9 cellular contexts compared by ENCODE assay signal in genomic region chr18:42053188-42053781, GRCh38.
DNase-seq lines count a peak whose midpoint lies in the region; ATAC-seq and TF ChIP-seq lines count a peak whose summit lies in the region.
"Had no signal": no experiment of that assay in that cellular context is flagged by ENCODE, and none has a peak within 500 bp of the region (broad histone marks: within the 10 kb centered on the region; RNA-seq: fewer than 3 reads in every experiment).

No MANE protein-coding gene starts in this region.

- no peak for TF ChIP-seq POLR2A in thyroid gland (IDR thresholded peaks at IDR 0.05)

- H3K27ac Mint-ChIP-seq in CD4-positive, alpha-beta memory T cell, result peak overlapping the region in 2 of 7 donors; percentile 41 to 70
- H3K27ac Mint-ChIP-seq in activated T-cell treated with anti-CD3 and anti-CD28 coated beads, Interleukin-2, amount 50 U/mL, for 24 hours, result no peak overlapping the region
- H3K27ac Mint-ChIP-seq: T-helper 1 cell treated with Interleukin-12 subunit alpha and Interleukin-12 subunit beta and Interleukin-4 antibody, amounts not matched to agents 30 μg/mL and 1 μg/mL, for 36 hours had no signal

- no peaks in the 10 kb centered on the region for H3K9me2 ChIP-seq in OCI-LY7 (ENCODE audit: insufficient read depth, low read length)

- no peaks in the 10 kb centered on the region for H3K9me3 ChIP-seq in CD4-positive, alpha-beta memory T cell (ENCODE audit: control insufficient read depth in 1 of 2, low read length in 2 of 2)
- H3K9me3 ChIP-seq in OCI-LY7 (ENCODE audit: low read length) (no peaks in the 10 kb centered on the region), thyroid gland (no peaks in the 10 kb centered on the region)

- BruUV-seq in OCI-LY7 (replicated peaks; lab: Mats Ljungman, UMichigan), result no TSS peak

- peaks cover 6 to 13% (median 8%) of the 10 kb centered on the region in 4 donors for H3K4me1 Mint-ChIP-seq in CD4-positive, alpha-beta memory T cell
- peaks cover 13% of the 10 kb centered on the region for H3K4me1 Mint-ChIP-seq in activated T-cell treated with anti-CD3 and anti-CD28 coated beads, Interleukin-2, amount 50 U/mL, for 24 hours (ENCODE audit: low read depth)

- H3K27me3 Mint-ChIP-seq in CD4-positive, alpha-beta memory T cell, result no peaks in the 10 kb centered on the region
- H3K27me3 Mint-ChIP-seq in activated T-cell treated with anti-CD3 and anti-CD28 coated beads, Interleukin-2, amount 50 U/mL, for 24 hours, result no peaks in the 10 kb centered on the region

- H3K4me1 ChIP-seq in CD4-positive, alpha-beta memory T cell (ENCODE audit: insufficient read depth, low read length), result no peaks in the 10 kb centered on the region
- H3K4me1 ChIP-seq in OCI-LY7 (ENCODE audit: insufficient read depth, low read length, poor library complexity, severe bottlenecking), result no peaks in the 10 kb centered on the region
- peaks cover 0 to 4% of the 10 kb centered on the region in 2 donors for H3K4me1 ChIP-seq in thyroid gland

- no peaks in the 10 kb centered on the region for H4K20me1 ChIP-seq in OCI-LY7 (ENCODE audit: insufficient read depth, low read length)

- H3K4me2 ChIP-seq in OCI-LY7 (ENCODE audit: low read length), result no peak overlapping the region

- CTCF ChIA-PET in CD4-positive, alpha-beta memory T cell (lab: Charles Lee; ENCODE audit: partially characterized antibody), result interaction anchor here (0.7 to 3.8 kb wide), 26 partner anchors 9 to 117 kb away, joined by 3 to 17 read pairs (median 6); no protein-coding TSS in a partner anchor
- CTCF ChIA-PET in OCI-LY7 (lab: Charles Lee; ENCODE audit: unreplicated experiment), result no interaction called here

- H3K36me3 ChIP-seq in CD4-positive, alpha-beta memory T cell (ENCODE audit: insufficient read depth, low read length), result no peaks in the 10 kb centered on the region
- H3K36me3 ChIP-seq in OCI-LY7 (ENCODE audit: insufficient read depth, low read length), result no peaks in the 10 kb centered on the region
- peaks cover 3 to 4% of the 10 kb centered on the region in 2 donors for H3K36me3 ChIP-seq in thyroid gland

- no peak overlapping the region for H3K4me3 ChIP-seq in CD4-positive, alpha-beta memory T cell (ENCODE audit: low read length in 2 of 2)
- H3K4me3 ChIP-seq in OCI-LY7 (ENCODE audit: low read depth, low read length, poor library complexity, severe bottlenecking) (no peak overlapping the region), thyroid gland (replicated peaks in 1 of 3) (peak overlapping the region in 1 of 3 donors; percentile 6)

- peak; percentile 97 for ATAC-seq in GM19395 (IDR thresholded peaks at IDR 0.05; ENCODE audit: unreplicated experiment)
- ATAC-seq in HG03469 (IDR thresholded peaks at IDR 0.05; ENCODE audit: unreplicated experiment), result peak; percentile 68

- H3K27me3 ChIP-seq in CD4-positive, alpha-beta memory T cell (ENCODE audit: insufficient read depth, low read length), result no peaks in the 10 kb centered on the region
- H3K27me3 ChIP-seq in thyroid gland, result no peaks in the 10 kb centered on the region

- intact Hi-C loops in CD4-positive, alpha-beta memory T cell (cut with micrococcal nuclease), result loop anchor here (5.0 kb wide), 2 partner anchors 1219 to 1544 kb away; no protein-coding TSS in a partner anchor
- intact Hi-C loops in OCI-LY7 (cut with micrococcal nuclease; ENCODE audit: unreplicated experiment) (no loop called here), thyroid gland (cut with DNase I) (no loop called here)

- H3K36me3 Mint-ChIP-seq in CD4-positive, alpha-beta memory T cell, result peaks cover 33 to 43% of the 10 kb centered on the region in 2 donors
- H3K36me3 Mint-ChIP-seq in activated T-cell treated with anti-CD3 and anti-CD28 coated beads, Interleukin-2, amount 50 U/mL, for 24 hours (ENCODE audit: low read depth), result peaks cover 64% of the 10 kb centered on the region

- H3K4me3 Mint-ChIP-seq in CD4-positive, alpha-beta memory T cell, result peak overlapping the region in 1 of 8 donors; percentile 13
- no peak overlapping the region for H3K4me3 Mint-ChIP-seq in activated T-cell treated with anti-CD3 and anti-CD28 coated beads, Interleukin-2, amount 50 U/mL, for 24 hours
- H3K4me3 Mint-ChIP-seq: T-helper 1 cell treated with Interleukin-12 subunit alpha and Interleukin-12 subunit beta and Interleukin-4 antibody, amounts not matched to agents 30 μg/mL and 1 μg/mL, for 36 hours had no signal

- DNase-seq in CD4-positive, alpha-beta memory T cell, result peak; percentile 40 to 50 (median 44)
- DNase-seq in OCI-LY7 (ENCODE audit: low spot score) (peak; percentile 44), fibroblast of gingiva (ENCODE audit: low read depth) (peak; percentile 50), nucleus accumbens (lab: John Stamatoyannopoulos, UW) (peak in 43 of 56 donors; percentile 0 to 63 (median 26)), thyroid gland (peak; percentile 26 to 65)
- DNase-seq in activated T-cell treated with anti-CD3 and anti-CD28 coated beads, Interleukin-2, amount 50 U/mL, for 24 hours, result peak; percentile 48

- no peak overlapping the region for H2AFZ ChIP-seq in OCI-LY7 (ENCODE audit: low read length)

- TF ChIP-seq CTCF in OCI-LY7 (conservative IDR thresholded peaks at IDR 0.05; ENCODE audit: low read length), result peak; percentile 84
- peak; percentile 59 to 87 (median 76) for TF ChIP-seq CTCF in thyroid gland (IDR thresholded peaks at IDR 0.05)

- H3K79me2 ChIP-seq in OCI-LY7 (ENCODE audit: insufficient read depth, low read depth, low read length), result no peaks in the 10 kb centered on the region

- no peaks in the 10 kb centered on the region for H3K9me3 Mint-ChIP-seq in CD4-positive, alpha-beta memory T cell
- no peaks in the 10 kb centered on the region for H3K9me3 Mint-ChIP-seq in activated T-cell treated with anti-CD3 and anti-CD28 coated beads, Interleukin-2, amount 50 U/mL, for 24 hours
- H3K9me3 Mint-ChIP-seq: T-helper 1 cell treated with Interleukin-12 subunit alpha and Interleukin-12 subunit beta and Interleukin-4 antibody, amounts not matched to agents 30 μg/mL and 1 μg/mL, for 36 hours had no signal

- no peak overlapping the region for H3K27ac ChIP-seq in CD4-positive, alpha-beta memory T cell (ENCODE audit: low read depth, low read length)
- H3K27ac ChIP-seq in OCI-LY7 (ENCODE audit: low read depth, low read length, poor library complexity, severe bottlenecking), result no peak overlapping the region
- no peak overlapping the region for H3K27ac ChIP-seq in thyroid gland

- POLR2A ChIA-PET in CD4-positive, alpha-beta memory T cell (lab: Charles Lee; ENCODE audit: partially characterized antibody), result interaction anchor here (0.9 kb wide), 1 partner anchor 98 kb away, joined by 3 read pairs; the partner anchor contains the start of gene PIK3C3
- POLR2A ChIA-PET in OCI-LY7 (lab: Charles Lee), result no interaction called here

- WGBS in thyroid gland, 2 donors, result 15% methylated on average over 5 of the region's 5 CpGs
